9 cellular contexts compared by ENCODE assay signal in the genomic region with DNA sequence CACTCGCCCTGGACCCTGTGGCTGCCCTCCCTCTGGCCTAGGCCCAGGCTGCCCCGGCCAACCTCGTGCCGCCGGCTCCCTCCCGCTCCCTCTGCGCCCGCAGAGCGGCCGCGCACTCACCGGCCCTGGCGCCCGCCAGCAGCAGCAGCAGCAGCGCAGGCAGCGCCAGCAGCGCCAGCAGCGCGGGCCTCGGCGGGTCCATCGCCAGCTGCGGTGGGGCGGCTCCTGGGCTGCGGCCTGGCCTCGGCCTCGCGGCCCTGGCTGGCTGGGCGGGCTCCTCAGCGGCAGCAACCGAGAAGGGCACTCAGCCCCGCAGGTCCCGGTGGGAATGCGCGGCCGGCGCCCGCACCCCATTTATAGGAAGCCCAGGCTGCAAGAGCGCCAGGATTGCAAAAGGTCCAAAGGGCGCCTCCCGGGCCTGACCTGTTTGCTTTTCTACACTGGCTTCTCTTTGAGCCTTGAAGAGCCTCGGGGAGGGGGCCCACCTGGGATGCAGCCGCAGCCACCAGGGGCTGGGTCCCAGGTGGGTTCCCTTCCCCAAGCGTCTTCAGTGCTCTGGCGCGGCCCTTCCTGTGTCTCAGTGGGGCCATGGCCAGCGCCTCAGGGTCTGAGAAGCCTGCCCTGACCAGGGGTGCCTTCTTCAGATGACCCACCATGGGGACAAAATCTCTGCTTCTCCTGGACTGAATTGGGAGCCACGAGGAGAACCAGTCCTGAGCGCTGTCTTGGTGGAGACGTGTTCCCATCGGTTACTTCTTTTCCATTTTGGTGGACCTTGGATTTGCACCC. TPM values are rescaled to one million over a fixed set of nuclear protein-coding genes. Genes with fewer than 3 reads are reported as not detected.
DNase-seq lines count a peak whose midpoint lies in the region; ATAC-seq and TF ChIP-seq lines count a peak whose summit lies in the region.
"Had no signal": no experiment of that assay in that cellular context is flagged by ENCODE, and none has a peak within 500 bp of the region (broad histone marks: within the 10 kb centered on the region; RNA-seq: fewer than 3 reads in every experiment).

A gene with protein sequence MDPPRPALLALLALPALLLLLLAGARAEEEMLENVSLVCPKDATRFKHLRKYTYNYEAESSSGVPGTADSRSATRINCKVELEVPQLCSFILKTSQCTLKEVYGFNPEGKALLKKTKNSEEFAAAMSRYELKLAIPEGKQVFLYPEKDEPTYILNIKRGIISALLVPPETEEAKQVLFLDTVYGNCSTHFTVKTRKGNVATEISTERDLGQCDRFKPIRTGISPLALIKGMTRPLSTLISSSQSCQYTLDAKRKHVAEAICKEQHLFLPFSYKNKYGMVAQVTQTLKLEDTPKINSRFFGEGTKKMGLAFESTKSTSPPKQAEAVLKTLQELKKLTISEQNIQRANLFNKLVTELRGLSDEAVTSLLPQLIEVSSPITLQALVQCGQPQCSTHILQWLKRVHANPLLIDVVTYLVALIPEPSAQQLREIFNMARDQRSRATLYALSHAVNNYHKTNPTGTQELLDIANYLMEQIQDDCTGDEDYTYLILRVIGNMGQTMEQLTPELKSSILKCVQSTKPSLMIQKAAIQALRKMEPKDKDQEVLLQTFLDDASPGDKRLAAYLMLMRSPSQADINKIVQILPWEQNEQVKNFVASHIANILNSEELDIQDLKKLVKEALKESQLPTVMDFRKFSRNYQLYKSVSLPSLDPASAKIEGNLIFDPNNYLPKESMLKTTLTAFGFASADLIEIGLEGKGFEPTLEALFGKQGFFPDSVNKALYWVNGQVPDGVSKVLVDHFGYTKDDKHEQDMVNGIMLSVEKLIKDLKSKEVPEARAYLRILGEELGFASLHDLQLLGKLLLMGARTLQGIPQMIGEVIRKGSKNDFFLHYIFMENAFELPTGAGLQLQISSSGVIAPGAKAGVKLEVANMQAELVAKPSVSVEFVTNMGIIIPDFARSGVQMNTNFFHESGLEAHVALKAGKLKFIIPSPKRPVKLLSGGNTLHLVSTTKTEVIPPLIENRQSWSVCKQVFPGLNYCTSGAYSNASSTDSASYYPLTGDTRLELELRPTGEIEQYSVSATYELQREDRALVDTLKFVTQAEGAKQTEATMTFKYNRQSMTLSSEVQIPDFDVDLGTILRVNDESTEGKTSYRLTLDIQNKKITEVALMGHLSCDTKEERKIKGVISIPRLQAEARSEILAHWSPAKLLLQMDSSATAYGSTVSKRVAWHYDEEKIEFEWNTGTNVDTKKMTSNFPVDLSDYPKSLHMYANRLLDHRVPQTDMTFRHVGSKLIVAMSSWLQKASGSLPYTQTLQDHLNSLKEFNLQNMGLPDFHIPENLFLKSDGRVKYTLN (N-terminal part only) (minus strand): TSS at position 330 of the 789 bp plus-strand sequence. CDS start 128 bp downstream, at position 202.

- no peak within 1 kb of the TSS for H3K4me3 ChIP-seq in transverse colon
- no peak within 1 kb of the TSS for H3K4me3 ChIP-seq in BE2C (ENCODE audit: low read depth, low read length)

- ATAC-seq in effector memory CD8-positive, alpha-beta T cell (replicated peaks), result no peak
- ATAC-seq in GM19452 (IDR thresholded peaks at IDR 0.05; ENCODE audit: unreplicated experiment), result no peak
- ATAC-seq in GM19397 (IDR thresholded peaks at IDR 0.05; ENCODE audit: unreplicated experiment), result no peak

- H3K4me1 Mint-ChIP-seq in activated T-cell treated with anti-CD3 and anti-CD28 coated beads, Interleukin-2, amount 50 U/mL, for 24 hours (ENCODE audit: low read depth), result peaks cover 4% of the 10 kb centered on the region
- peaks cover 3 to 4% of the 10 kb centered on the region in 2 donors for H3K4me1 Mint-ChIP-seq in effector memory CD8-positive, alpha-beta T cell (ENCODE audit: low read depth in 2 of 2)
- peaks cover 8% of the 10 kb centered on the region for H3K4me1 Mint-ChIP-seq in mesothelial cell of epicardium

- H3K27me3 Mint-ChIP-seq in activated T-cell treated with anti-CD3 and anti-CD28 coated beads, Interleukin-2, amount 50 U/mL, for 24 hours, result peaks cover 41% of the 10 kb centered on the region
- peaks cover 30 to 64% of the 10 kb centered on the region in 2 donors for H3K27me3 Mint-ChIP-seq in effector memory CD8-positive, alpha-beta T cell
- peaks cover 85% of the 10 kb centered on the region for H3K27me3 Mint-ChIP-seq in mesothelial cell of epicardium (ENCODE audit: low read depth)

- no peak within 1 kb of the TSS for H3K27ac Mint-ChIP-seq in activated T-cell treated with anti-CD3 and anti-CD28 coated beads, Interleukin-2, amount 50 U/mL, for 24 hours
- H3K27ac Mint-ChIP-seq in effector memory CD8-positive, alpha-beta T cell, result no peak within 1 kb of the TSS
- H3K27ac Mint-ChIP-seq in mesothelial cell of epicardium, result no peak within 1 kb of the TSS

- no peaks in the 10 kb centered on the region for H3K9me3 ChIP-seq in transverse colon
- no peaks in the 10 kb centered on the region for H3K9me3 ChIP-seq in BE2C

- intact Hi-C loops in transverse colon (cut with DNase I; ENCODE audit: low total_unique reads), result loop anchor here (5.0 kb wide), 1 partner anchor 73 kb away; no protein-coding TSS in a partner anchor

- 57% methylated on average over 31 of the region's 51 CpGs; no CpG with 5 or more reads in 1 of the 2 donors for WGBS in transverse colon (ENCODE audit: low coverage in 1 of 2), 2 donors

- TF ChIP-seq POLR2A in transverse colon (IDR thresholded peaks at IDR 0.05), result no peak

- TF ChIP-seq CTCF in mesothelial cell of epicardium (IDR thresholded peaks at IDR 0.05; ENCODE audit: unreplicated experiment) (no peak), transverse colon (IDR thresholded peaks at IDR 0.05) (no peak), BE2C (IDR thresholded peaks at IDR 0.05; ENCODE audit: low read depth, low read length) (no peak)

- no peaks in the 10 kb centered on the region for H3K9me3 Mint-ChIP-seq in activated T-cell treated with anti-CD3 and anti-CD28 coated beads, Interleukin-2, amount 50 U/mL, for 24 hours
- H3K9me3 Mint-ChIP-seq in effector memory CD8-positive, alpha-beta T cell, result no peaks in the 10 kb centered on the region
- no peaks in the 10 kb centered on the region for H3K9me3 Mint-ChIP-seq in mesothelial cell of epicardium

- no peak within 1 kb of the TSS for H3K27ac ChIP-seq in transverse colon

- peaks cover 18% of the 10 kb centered on the region for H3K27me3 ChIP-seq in transverse colon
- no peaks in the 10 kb centered on the region for H3K27me3 ChIP-seq in BE2C

- in situ Hi-C loops in transverse colon (cut with MboI; ENCODE audit: low pct_ligation_motif_present in 1 of 4, low pct_unique_long_range_greater_than_20kb in 1 of 4, low sequenced_read_pairs in 3 of 4), result loop anchor here in 3 of 4 donors (10.0 to 25.0 kb wide), 3 partner anchors 71 to 271 kb away; no protein-coding TSS in a partner anchor

- peak within 1 kb of the TSS; percentile 42 for H3K4me3 Mint-ChIP-seq in activated T-cell treated with anti-CD3 and anti-CD28 coated beads, Interleukin-2, amount 50 U/mL, for 24 hours
- peak within 1 kb of the TSS; percentile 42 to 66 for H3K4me3 Mint-ChIP-seq in effector memory CD8-positive, alpha-beta T cell
- H3K4me3 Mint-ChIP-seq in mesothelial cell of epicardium, result peak within 1 kb of the TSS; percentile 58

- DNase-seq in activated T-cell treated with anti-CD3 and anti-CD28 coated beads, Interleukin-2, amount 50 U/mL, for 24 hours, result no peak
- DNase-seq in activated T-cell treated with anti-CD3 and anti-CD28 coated beads for 4 hours, result no peak
- no peak for DNase-seq in effector memory CD8-positive, alpha-beta T cell
- DNase-seq in mesothelial cell of epicardium (ENCODE audit: low spot score in 2 of 2, unreplicated experiment in 2 of 2), result peak in 1 of 2 experiments; percentile 50
- DNase-seq in transverse colon, result peak; percentile 12
- no peak for DNase-seq in BE2C
- DNase-seq: T1000 had no signal

- H3K36me3 ChIP-seq in transverse colon, result no peaks in the 10 kb centered on the region
- no peaks in the 10 kb centered on the region for H3K36me3 ChIP-seq in BE2C

- no peak for TF ChIP-seq EP300 in transverse colon (IDR thresholded peaks at IDR 0.05; ENCODE audit: low read depth)

- peaks cover 0 to 8% (median 4%) of the 10 kb centered on the region in 4 donors for H3K4me1 ChIP-seq in transverse colon
- peaks cover 30% of the 10 kb centered on the region for H3K4me1 ChIP-seq in BE2C

- no peaks in the 10 kb centered on the region for H3K36me3 Mint-ChIP-seq in activated T-cell treated with anti-CD3 and anti-CD28 coated beads, Interleukin-2, amount 50 U/mL, for 24 hours (ENCODE audit: low read depth)
- H3K36me3 Mint-ChIP-seq in effector memory CD8-positive, alpha-beta T cell (ENCODE audit: insufficient read depth), result no peaks in the 10 kb centered on the region
- no peaks in the 10 kb centered on the region for H3K36me3 Mint-ChIP-seq in mesothelial cell of epicardium

RNA-seq across cellular contexts. Expression of the gene that starts here (rescaled TPM):
- total RNA-seq in mesothelial cell of epicardium (0.13 to 0.23 TPM (median 0.22 TPM) in 3 replicates), transverse colon (under 1 TPM; 0.55 to 0.95 (median 0.67) TPM)
- polyA plus RNA-seq in BE2C (2012; ENCODE audit: insufficient read depth, insufficient read length, low read depth), result not detected

Comparison
In these comparisons a context has a peak if more than half of its experiments do, and no peak if none do; other contexts are left out.
1. Peak in DNase-seq in transverse colon; RNA of the gene not detected or under 1 TPM.